23 cellular contexts compared by ENCODE assay signal in genomic region chr2:44745460-44745859, GRCh38.
DNase-seq lines count a peak whose midpoint lies in the region; ATAC-seq, FAIRE-seq and TF ChIP-seq lines count a peak whose summit lies in the region.
"Had no signal": no experiment of that assay in that cellular context is flagged by ENCODE, and none has a peak within 500 bp of the region (broad histone marks: within the 10 kb centered on the region; RNA-seq: fewer than 3 reads in every experiment).

No MANE protein-coding gene starts in this region.

- H3K79me2 ChIP-seq in H9 (ENCODE audit: insufficient read depth, low read length) = no peaks in the 10 kb centered on the region

- H3K4me1 ChIP-seq in BLaER1 (peaks cover 13% of the 10 kb centered on the region), H9 (ENCODE audit: insufficient read depth, low read length) (peaks cover 7% of the 10 kb centered on the region; the same call in 1 of the 2 replicates), endodermal cell (ENCODE audit: control insufficient read depth, insufficient read depth, low read length) (peaks cover 3% of the 10 kb centered on the region)

- H3K23ac ChIP-seq in H9 (ENCODE audit: insufficient read length, low read depth, low read length) = no peak overlapping the region

- H4K20me1 ChIP-seq in BLaER1 (no peaks in the 10 kb centered on the region), H9 (ENCODE audit: control insufficient read depth, insufficient read depth, insufficient read length) (no peaks in the 10 kb centered on the region)

- TF ChIP-seq CTCF in H9 (conservative IDR thresholded peaks at IDR 0.05) (no peak), endodermal cell (conservative IDR thresholded peaks at IDR 0.05) (no peak)

- no peaks in the 10 kb centered on the region for H3K27me3 Mint-ChIP-seq in H9 (ENCODE audit: low read depth)
- H3K27me3 Mint-ChIP-seq in endodermal cell (ENCODE audit: insufficient read depth) = no peaks in the 10 kb centered on the region
- H3K27me3 Mint-ChIP-seq in activated T-helper 2 cell treated with anti-CD3 and anti-CD28 coated beads, Interferon-gamma antibody, Interleukin-2, Interleukin-4, amounts not matched to agents 10 μg/mL and 5 μg/mL and 100 μg/mL, durations not matched to agents 14 hours and 24 hours and 36 hours (ENCODE audit: low read depth) = no peaks in the 10 kb centered on the region
- peaks cover 0 to 2% (median 0%) of the 10 kb centered on the region in 5 donors for H3K27me3 Mint-ChIP-seq in naive thymus-derived CD8-positive, alpha-beta T cell
- H3K27me3 Mint-ChIP-seq in T-cell = no peaks in the 10 kb centered on the region
- H3K27me3 Mint-ChIP-seq: CD4-positive, alpha-beta T cell; IgD-negative memory B cell had no signal

- no peak overlapping the region for H2BK120ac ChIP-seq in H9 (ENCODE audit: low read depth, low read length, poor library complexity, severe bottlenecking)

- no peak overlapping the region for H3K14ac ChIP-seq in H9 (ENCODE audit: insufficient read depth, low read length)

- no peak overlapping the region for H2AK5ac ChIP-seq in H9 (ENCODE audit: insufficient read length, low read length)

- no peak overlapping the region for H2AFZ ChIP-seq in H9 (ENCODE audit: low read length)
- H2AFZ ChIP-seq: GM23248 had no signal

- H3K9ac ChIP-seq in BLaER1 (no peak overlapping the region), H9 (ENCODE audit: extremely low read depth, insufficient read length, low read length) (no peak overlapping the region), endodermal cell (ENCODE audit: extremely low read depth, low read length, poor library complexity, severe bottlenecking) (no peak overlapping the region)
- H3K9ac ChIP-seq: GM23248 had no signal

- FAIRE-seq in RCC 7860 (lab: Jason Lieb, UNC) = no peak
- FAIRE-seq: G401.6 had no signal

- no peaks in the 10 kb centered on the region for H3K36me3 ChIP-seq in BLaER1
- H3K36me3 ChIP-seq in endodermal cell (ENCODE audit: control insufficient read depth, insufficient read depth, low read length) = peaks cover 23% of the 10 kb centered on the region

- H3K36me3 Mint-ChIP-seq in H9 (ENCODE audit: insufficient read depth in 1 of 3, low read depth in 3 of 3) (no peaks in the 10 kb centered on the region), endodermal cell (ENCODE audit: low read depth) (peaks cover 11% of the 10 kb centered on the region), T-cell (peaks cover 52% of the 10 kb centered on the region)
- no peaks in the 10 kb centered on the region for H3K36me3 Mint-ChIP-seq in activated T-helper 2 cell treated with anti-CD3 and anti-CD28 coated beads, Interferon-gamma antibody, Interleukin-2, Interleukin-4, amounts not matched to agents 10 μg/mL and 5 μg/mL and 100 μg/mL, durations not matched to agents 14 hours and 24 hours and 36 hours (ENCODE audit: low read depth)
- H3K36me3 Mint-ChIP-seq in naive thymus-derived CD8-positive, alpha-beta T cell = peaks cover 10 to 50% (median 42%) of the 10 kb centered on the region in 3 donors

- CTCF ChIA-PET in T-cell (lab: Charles Lee) = interaction anchor here in 1 of 2 donors (0.6 kb wide), 1 partner anchor 934 kb away, joined by 4 read pairs; no protein-coding TSS in a partner anchor

- H3K56ac ChIP-seq in H9 (ENCODE audit: insufficient read length, low read depth, low read length) = no peak overlapping the region

- intact Hi-C loops in activated T-helper 2 cell treated with anti-CD3 and anti-CD28 coated beads, Interferon-gamma antibody, Interleukin-2, Interleukin-4, amounts not matched to agents 10 μg/mL and 5 μg/mL and 100 μg/mL, durations not matched to agents 14 hours and 24 hours and 36 hours (cut with micrococcal nuclease) = no loop called here

- H3K9me3 Mint-ChIP-seq in H9 (no peaks in the 10 kb centered on the region), endodermal cell (no peaks in the 10 kb centered on the region), T-cell (no peaks in the 10 kb centered on the region)
- no peaks in the 10 kb centered on the region for H3K9me3 Mint-ChIP-seq in activated T-helper 2 cell treated with anti-CD3 and anti-CD28 coated beads, Interferon-gamma antibody, Interleukin-2, Interleukin-4, amounts not matched to agents 10 μg/mL and 5 μg/mL and 100 μg/mL, durations not matched to agents 14 hours and 24 hours and 36 hours
- peaks cover 0 to 2% (median 0%) of the 10 kb centered on the region in 9 donors for H3K9me3 Mint-ChIP-seq in naive thymus-derived CD8-positive, alpha-beta T cell
- H3K9me3 Mint-ChIP-seq: CD4-positive, alpha-beta T cell; HFFc6; IgD-negative memory B cell had no signal

- H3K27ac Mint-ChIP-seq in H9 (peak overlapping the region in 2 of 3 experiments; percentile 32 to 58; a peak in 5 of 7 replicates), endodermal cell (peak overlapping the region; percentile 10), T-cell (no peak overlapping the region)
- H3K27ac Mint-ChIP-seq in activated T-helper 2 cell treated with anti-CD3 and anti-CD28 coated beads, Interferon-gamma antibody, Interleukin-2, Interleukin-4, amounts not matched to agents 10 μg/mL and 5 μg/mL and 100 μg/mL, durations not matched to agents 14 hours and 24 hours and 36 hours = no peak overlapping the region
- no peak overlapping the region for H3K27ac Mint-ChIP-seq in naive thymus-derived CD8-positive, alpha-beta T cell
- H3K27ac Mint-ChIP-seq: CD4-positive, alpha-beta T cell; HFFc6; IgD-negative memory B cell had no signal

- no peak overlapping the region for H2BK15ac ChIP-seq in H9 (ENCODE audit: low read depth, low read length)

- H3K18ac ChIP-seq in H9 (ENCODE audit: insufficient read length, low read depth, low read length) = no peak overlapping the region

- H3K4me3 ChIP-seq in BLaER1 = no peak overlapping the region
- no peak overlapping the region for H3K4me3 ChIP-seq in endodermal cell (ENCODE audit: low read length)
- H3K4me3 ChIP-seq: GM23248 had no signal

- H3K4me2 ChIP-seq in BLaER1 = peak overlapping the region; percentile 21; the same call in 1 of the 2 replicates
- no peak overlapping the region for H3K4me2 ChIP-seq in H9 (ENCODE audit: insufficient read depth, insufficient read length, low read length)

- H3K27ac ChIP-seq in BLaER1 = no peak overlapping the region
- peak overlapping the region; percentile 57 for H3K27ac ChIP-seq in H9 (ENCODE audit: insufficient read length, low read depth, low read length)
- H3K27ac ChIP-seq in endodermal cell (ENCODE audit: low read depth, low read length) = no peak overlapping the region
- H3K27ac ChIP-seq: GM23248 had no signal

- H3K9me3 ChIP-seq in BLaER1 (no peaks in the 10 kb centered on the region), H9 (ENCODE audit: control insufficient read depth, low read depth, low read length) (no peaks in the 10 kb centered on the region), endodermal cell (ENCODE audit: control insufficient read depth, low read length) (no peaks in the 10 kb centered on the region)

- no peaks in the 10 kb centered on the region for H3K23me2 ChIP-seq in H9 (ENCODE audit: insufficient read length, low read depth, low read length, poor library complexity, severe bottlenecking)

- H4K91ac ChIP-seq in H9 (ENCODE audit: insufficient read length, low read depth, low read length) = no peak overlapping the region

- H3K27me3 ChIP-seq in BLaER1 (no peaks in the 10 kb centered on the region), H9 (ENCODE audit: insufficient read depth, low read length) (no peaks in the 10 kb centered on the region), endodermal cell (ENCODE audit: control insufficient read depth, insufficient read depth, low read length, poor library complexity, severe bottlenecking) (no peaks in the 10 kb centered on the region)

- peaks cover 34 to 35% of the 10 kb centered on the region in 2 experiments for H3K4me1 Mint-ChIP-seq in H9
- H3K4me1 Mint-ChIP-seq in endodermal cell = peaks cover 25% of the 10 kb centered on the region
- no peaks in the 10 kb centered on the region for H3K4me1 Mint-ChIP-seq in activated T-helper 2 cell treated with anti-CD3 and anti-CD28 coated beads, Interferon-gamma antibody, Interleukin-2, Interleukin-4, amounts not matched to agents 10 μg/mL and 5 μg/mL and 100 μg/mL, durations not matched to agents 14 hours and 24 hours and 36 hours (ENCODE audit: low read depth)
- peaks cover 0 to 1% (median 0%) of the 10 kb centered on the region in 4 donors for H3K4me1 Mint-ChIP-seq in naive thymus-derived CD8-positive, alpha-beta T cell
- H3K4me1 Mint-ChIP-seq in T-cell = no peaks in the 10 kb centered on the region
- H3K4me1 Mint-ChIP-seq: IgD-negative memory B cell had no signal

- H2BK5ac ChIP-seq in H9 (ENCODE audit: insufficient read length, low read length) = no peak overlapping the region

- ATAC-seq in naive thymus-derived CD8-positive, alpha-beta T cell = no peak
- ATAC-seq in T-cell (replicated peaks in 1 of 4) = no peak
- ATAC-seq: Panc1, Right ventricle myocardium inferior had no signal

- H2BK20ac ChIP-seq in H9 (ENCODE audit: low read depth, low read length, poor library complexity, severe bottlenecking) = no peak overlapping the region

- H3K79me1 ChIP-seq in H9 (ENCODE audit: insufficient read depth, low read depth, low read length, poor library complexity, severe bottlenecking) = no peaks in the 10 kb centered on the region

- no peak overlapping the region for H2BK12ac ChIP-seq in H9 (ENCODE audit: insufficient read length, low read depth, low read length)

- H4K5ac ChIP-seq in H9 (ENCODE audit: insufficient read length, low read depth, low read length) = no peak overlapping the region

- H4K8ac ChIP-seq in H9 (replicated peaks; ENCODE audit: insufficient read length, low read depth, low read length) = no peak overlapping the region

- H3K4me3 Mint-ChIP-seq in H9 (no peak overlapping the region), endodermal cell (no peak overlapping the region), T-cell (no peak overlapping the region)
- no peak overlapping the region for H3K4me3 Mint-ChIP-seq in activated T-helper 2 cell treated with anti-CD3 and anti-CD28 coated beads, Interferon-gamma antibody, Interleukin-2, Interleukin-4, amounts not matched to agents 10 μg/mL and 5 μg/mL and 100 μg/mL, durations not matched to agents 14 hours and 24 hours and 36 hours (ENCODE audit: low read depth)
- H3K4me3 Mint-ChIP-seq in naive thymus-derived CD8-positive, alpha-beta T cell = no peak overlapping the region
- H3K4me3 Mint-ChIP-seq: CD4-positive, alpha-beta T cell; HFFc6; IgD-negative memory B cell had no signal

- no peak for DNase-seq in H9
- DNase-seq in NCI-H2171 (lab: John Stamatoyannopoulos, UW) = peak; percentile 38
- no peak for DNase-seq in endodermal cell
- DNase-seq in activated T-helper 2 cell treated with anti-CD3 and anti-CD28 coated beads, Interferon-gamma antibody, Interleukin-2, Interleukin-4, amounts not matched to agents 10 μg/mL and 5 μg/mL and 100 μg/mL, durations not matched to agents 14 hours and 24 hours and 36 hours (ENCODE audit: low spot score) = no peak
- no peak for DNase-seq in naive thymus-derived CD8-positive, alpha-beta T cell
- no peak for DNase-seq in T-cell
- no peak for DNase-seq in RCC 7860 (ENCODE audit: low spot score)
- DNase-seq: CD4-positive, alpha-beta T cell; DND-41; GM23248; HFFc6; Kasumi-1; MM.1S; NCI-H146; NCI-H2107; NCI-H446; NCI-H774; T-helper 9 cell had no signal

- no CpG with 5 or more reads among the region's 5 CpGs for WGBS in H9 (ENCODE audit: extremely low coverage, insufficient read length, low lambda C conversion rate)
- 85 to 100% methylated on average over 1 to 5 of the region's 5 CpGs for WGBS in endodermal cell (ENCODE audit: insufficient coverage in 1 of 2, insufficient read length in 1 of 2), 2 experiments

- POLR2A ChIA-PET in naive thymus-derived CD8-positive, alpha-beta T cell (lab: Charles Lee) = no interaction called here
- POLR2A ChIA-PET in T-cell (lab: Charles Lee) = interaction anchor here in 1 of 2 donors (0.6 kb wide), 1 partner anchor 36 kb away, joined by 3 read pairs; no protein-coding TSS in a partner anchor

- H3T11ph ChIP-seq in H9 (ENCODE audit: low read length) = no peak overlapping the region

- no peak overlapping the region for H3K4ac ChIP-seq in H9 (ENCODE audit: low read depth, low read length)

Comparison
In these comparisons a context has a peak if more than half of its experiments do, and no peak if none do; other contexts are left out.
1. H3K27ac Mint-ChIP-seq: peak in H9 (2 of 3) and endodermal cell (single experiment); none in activated T-helper 2 cell treated with anti-CD3 and anti-CD28 coated beads, Interferon-gamma antibody, Interleukin-2, Interleukin-4, amounts not matched to agents 10 μg/mL and 5 μg/mL and 100 μg/mL, durations not matched to agents 14 hours and 24 hours and 36 hours (single experiment), naive thymus-derived CD8-positive, alpha-beta T cell (0 of 10) and T-cell (0 of 2).